Comparison of ENCODE assay signal across 31 cellular contexts in genomic region chr5:160643588-160643987, GRCh38.
"Had no signal": no experiment of that assay in that cellular context is flagged by ENCODE, and none has a peak within 500 bp of the region (broad histone marks: within the 10 kb centered on the region; RNA-seq: fewer than 3 reads in every experiment).

No MANE protein-coding gene starts in this region.

- ATAC-seq: effector memory CD8-positive, alpha-beta T cell; gastroesophageal sphincter; mucosa of descending colon; stimulated activated memory B cell treated with anti-CD40 and anti-IgM and Interleukin-4, amounts not matched to agents 10 μg/mL and 1 μg/mL and 100 μg/mL, for 72 hours had no signal

- DNase-seq: activated CD4-positive, alpha-beta memory T cell treated with anti-CD3 and anti-CD28 coated beads for 36 hours; activated CD4-positive, alpha-beta T cell treated with anti-CD3 and anti-CD28 coated beads, Interleukin-2, amount 10 ng/mL, durations not matched to agents 24 days and 14 days; activated CD4-positive, CD25-positive, alpha-beta regulatory T cell treated with anti-CD3 and anti-CD28 coated beads, Interleukin-2, amount 50 U/mL, for 72 hours; activated CD8-positive, alpha-beta memory T cell treated with anti-CD3 and anti-CD28 coated beads, Interleukin-2, amount 50 U/mL, for 4 hours; activated effector memory CD4-positive, alpha-beta T cell treated with anti-CD3 and anti-CD28 coated beads, Interleukin-2, amount 50 U/mL, for 16 hours; activated naive CD4-positive, alpha-beta T cell treated with anti-CD3 and anti-CD28 coated beads for 36 hours; activated naive CD8-positive, alpha-beta T cell treated with anti-CD3 and anti-CD28 coated beads for 36 hours; activated T-cell treated with anti-CD3 and anti-CD28 coated beads, Interleukin-2, amount 50 U/mL, for 1 hour; adrenal gland; aorta; cerebellar nuclear complex; colonic mucosa; dorsolateral prefrontal cortex; effector memory CD8-positive, alpha-beta T cell; erythroblast; islet precursor cell; left ventricle myocardium inferior; mucosa of descending colon; nephron progenitor cell; retina; sigmoid colon; stimulated activated CD4-positive, alpha-beta T cell treated with anti-CD3 and anti-CD28 coated beads, Interleukin-1b, Interleukin-23, amount 100 ng/mL, for 48 hours; stimulated activated CD4-positive, alpha-beta T cell treated with anti-CD3 and anti-CD28 coated beads, Interleukin-4, amount 100 ng/mL, for 4 hours; stimulated activated CD8-positive, alpha-beta memory T cell treated with anti-CD3 and anti-CD28 coated beads, Interleukin-4, amount 100 ng/mL, for 48 hours; T-helper 9 cell; tibial artery; WERI-Rb-1 had no signal

- H3K27me3 Mint-ChIP-seq: activated naive CD8-positive, alpha-beta T cell treated with anti-CD3 and anti-CD28 coated beads for 36 hours had no signal

- H3K4me3 Mint-ChIP-seq: activated CD4-positive, alpha-beta memory T cell treated with anti-CD3 and anti-CD28 coated beads for 36 hours; activated CD4-positive, alpha-beta T cell treated with anti-CD3 and anti-CD28 coated beads, Interleukin-2, amount 10 ng/mL, durations not matched to agents 24 days and 14 days; activated naive CD4-positive, alpha-beta T cell treated with anti-CD3 and anti-CD28 coated beads for 36 hours; activated naive CD8-positive, alpha-beta T cell treated with anti-CD3 and anti-CD28 coated beads for 36 hours; activated T-helper 1 cell treated with anti-CD3 and anti-CD28 coated beads, Interleukin-12 subunit alpha, Interleukin-12 subunit beta, Interleukin-2, Interleukin-4 antibody, amounts not matched to agents 30 ng/mL and 10 ng/mL and 1 ng/mL, durations not matched to agents 14 hours and 24 hours and 36 hours; brain; effector memory CD8-positive, alpha-beta T cell; nephron progenitor cell; stimulated activated memory B cell treated with anti-CD40 and anti-IgM and Interleukin-4, amounts not matched to agents 10 μg/mL and 1 μg/mL and 100 μg/mL, for 72 hours had no signal

- H3K4me1 Mint-ChIP-seq: activated CD4-positive, alpha-beta T cell treated with anti-CD3 and anti-CD28 coated beads, Interleukin-2, amount 10 ng/mL, durations not matched to agents 24 days and 14 days; activated naive CD8-positive, alpha-beta T cell treated with anti-CD3 and anti-CD28 coated beads for 36 hours; brain; nephron progenitor cell; stimulated activated memory B cell treated with anti-CD40 and anti-IgM and Interleukin-4, amounts not matched to agents 10 μg/mL and 1 μg/mL and 100 μg/mL, for 72 hours had no signal

- H3K36me3 Mint-ChIP-seq: activated CD4-positive, alpha-beta memory T cell treated with anti-CD3 and anti-CD28 coated beads for 36 hours; activated naive CD8-positive, alpha-beta T cell treated with anti-CD3 and anti-CD28 coated beads for 36 hours; brain; stimulated activated memory B cell treated with anti-CD40 and anti-IgM and Interleukin-4, amounts not matched to agents 10 μg/mL and 1 μg/mL and 100 μg/mL, for 72 hours had no signal

- H3K27ac Mint-ChIP-seq: activated CD4-positive, alpha-beta memory T cell treated with anti-CD3 and anti-CD28 coated beads for 36 hours; activated CD4-positive, alpha-beta T cell treated with anti-CD3 and anti-CD28 coated beads, Interleukin-2, amount 10 ng/mL, durations not matched to agents 24 days and 14 days; activated naive CD4-positive, alpha-beta T cell treated with anti-CD3 and anti-CD28 coated beads for 36 hours; activated naive CD8-positive, alpha-beta T cell treated with anti-CD3 and anti-CD28 coated beads for 36 hours; activated T-helper 1 cell treated with anti-CD3 and anti-CD28 coated beads, Interleukin-12 subunit alpha, Interleukin-12 subunit beta, Interleukin-2, Interleukin-4 antibody, amounts not matched to agents 30 ng/mL and 10 ng/mL and 1 ng/mL, durations not matched to agents 14 hours and 24 hours and 36 hours; brain; effector memory CD8-positive, alpha-beta T cell; nephron progenitor cell; stimulated activated memory B cell treated with anti-CD40 and anti-IgM and Interleukin-4, amounts not matched to agents 10 μg/mL and 1 μg/mL and 100 μg/mL, for 72 hours had no signal

- H3K9me3 Mint-ChIP-seq: activated CD4-positive, alpha-beta memory T cell treated with anti-CD3 and anti-CD28 coated beads for 36 hours; activated CD4-positive, alpha-beta T cell treated with anti-CD3 and anti-CD28 coated beads, Interleukin-2, amount 10 ng/mL, durations not matched to agents 24 days and 14 days; activated naive CD4-positive, alpha-beta T cell treated with anti-CD3 and anti-CD28 coated beads for 36 hours; activated naive CD8-positive, alpha-beta T cell treated with anti-CD3 and anti-CD28 coated beads for 36 hours; activated T-helper 1 cell treated with anti-CD3 and anti-CD28 coated beads, Interleukin-12 subunit alpha, Interleukin-12 subunit beta, Interleukin-2, Interleukin-4 antibody, amounts not matched to agents 30 ng/mL and 10 ng/mL and 1 ng/mL, durations not matched to agents 14 hours and 24 hours and 36 hours; brain; effector memory CD8-positive, alpha-beta T cell; nephron progenitor cell; stimulated activated memory B cell treated with anti-CD40 and anti-IgM and Interleukin-4, amounts not matched to agents 10 μg/mL and 1 μg/mL and 100 μg/mL, for 72 hours had no signal
